Comparison of ENCODE assay signal across 22 cellular contexts in the genomic region with DNA sequence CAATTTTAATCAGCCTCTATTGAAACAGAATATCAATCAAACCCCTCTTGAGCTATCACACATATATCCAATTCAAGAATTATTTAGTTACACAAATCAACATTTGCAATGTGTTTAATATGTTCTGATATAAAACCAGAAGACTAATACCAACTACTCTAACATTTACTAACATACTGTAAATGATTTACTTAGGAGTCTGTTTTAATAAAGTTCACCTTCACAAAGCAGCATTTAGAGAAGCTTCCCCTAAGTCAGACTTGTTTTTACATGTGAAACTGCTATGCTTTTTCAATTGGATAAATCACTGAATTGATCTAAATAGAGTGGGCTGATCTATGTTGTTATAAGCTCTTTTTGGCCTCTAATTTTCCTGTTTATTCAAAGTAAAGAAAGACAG. TPM values are rescaled to one million over a fixed set of nuclear protein-coding genes. Genes with fewer than 3 reads are reported as not detected.
DNase-seq lines count a peak whose midpoint lies in the region; ATAC-seq, FAIRE-seq and TF ChIP-seq lines count a peak whose summit lies in the region.
"Had no signal": no experiment of that assay in that cellular context is flagged by ENCODE, and none has a peak within 500 bp of the region (broad histone marks: within the 10 kb centered on the region; RNA-seq: fewer than 3 reads in every experiment).

No MANE protein-coding gene starts in this region.

- H3K79me2 ChIP-seq in HepG2 (ENCODE audit: insufficient read depth, low read length): no peaks in the 10 kb centered on the region

- H3K9me3 Mint-ChIP-seq in nephron: peaks cover 3% of the 10 kb centered on the region
- no peaks in the 10 kb centered on the region for H3K9me3 Mint-ChIP-seq in activated CD8-positive, alpha-beta T cell treated with anti-CD3 and anti-CD28 coated beads for 36 hours
- H3K9me3 Mint-ChIP-seq: GM23338, H9 had no signal

- no TSS peak for BruUV-seq in HepG2 (replicated peaks; lab: Mats Ljungman, UMichigan)

- H4K20me1 ChIP-seq in HepG2 (ENCODE audit: insufficient read depth, low read length): no peaks in the 10 kb centered on the region

- H3K36me3 ChIP-seq in right lobe of liver (no peaks in the 10 kb centered on the region), HepG2 (replicated peaks in 1 of 2; ENCODE audit: control insufficient read depth in 1 of 2, insufficient read depth in 2 of 2, low read length in 2 of 2) (no peaks in the 10 kb centered on the region), gastrocnemius medialis (no peaks in the 10 kb centered on the region), mucosa of descending colon (ENCODE audit: low read depth) (no peaks in the 10 kb centered on the region)

- no peak overlapping the region for H3K9ac ChIP-seq in HepG2 (ENCODE audit: insufficient read depth, low read depth, low read length)

- no peak overlapping the region for H2AFZ ChIP-seq in HepG2 (ENCODE audit: low read length)
- H2AFZ ChIP-seq: GM23338 had no signal

- ATAC-seq in right lobe of liver (peak in 3 of 4 donors; percentile 38 to 57 (median 56)), HepG2 (no peak), gastrocnemius medialis (no peak), mucosa of descending colon (no peak)
- ATAC-seq in activated CD8-positive, alpha-beta T cell treated with anti-CD3 and anti-CD28 coated beads for 36 hours: no peak
- ATAC-seq: GM12878, GM23338, HCT116 had no signal

- no peak for TF ChIP-seq POLR2A in right lobe of liver (IDR thresholded peaks at IDR 0.05)
- TF ChIP-seq POLR2A in HepG2 (IDR thresholded peaks at IDR 0.05; ENCODE audit: insufficient read depth in 1 of 2, low read depth in 2 of 2, low read length in 2 of 2): no peak
- no peak for TF ChIP-seq POLR2A in gastrocnemius medialis (IDR thresholded peaks at IDR 0.05)

- H3K9me3 ChIP-seq in right lobe of liver (no peaks in the 10 kb centered on the region), HepG2 (ENCODE audit: low read length) (no peaks in the 10 kb centered on the region), gastrocnemius medialis (no peaks in the 10 kb centered on the region), mucosa of descending colon (no peaks in the 10 kb centered on the region)

- FAIRE-seq in HepG2 (lab: Jason Lieb, UNC): no peak
- FAIRE-seq: A204.1, GM12878, GM19239 had no signal

- TF ChIP-seq CTCF in right lobe of liver (IDR thresholded peaks at IDR 0.05) (no peak), HepG2 (CRISPR knock-in tag; IDR thresholded peaks at IDR 0.05) (no peak), nephron (IDR thresholded peaks at IDR 0.05; ENCODE audit: unreplicated experiment in 3 of 3) (no peak), gastrocnemius medialis (IDR thresholded peaks at IDR 0.05 in 4 of 5, conservative IDR thresholded peaks at IDR 0.05 in 1 of 5) (no peak), mucosa of descending colon (IDR thresholded peaks at IDR 0.05) (no peak)
- TF ChIP-seq CTCF in activated CD8-positive, alpha-beta T cell treated with anti-CD3 and anti-CD28 coated beads for 36 hours (IDR thresholded peaks at IDR 0.05): no peak

- CTCF ChIA-PET in HepG2 (lab: Yijun Ruan, JAX; ENCODE audit: low intra/inter-chr PET ratio, low total read pairs): no interaction called here
- CTCF ChIA-PET in activated CD8-positive, alpha-beta T cell treated with anti-CD3 and anti-CD28 coated beads for 36 hours (lab: Charles Lee): interaction anchor here (1.7 kb wide), 1 partner anchor 55 kb away, joined by 9 read pairs; no protein-coding TSS in a partner anchor

- peaks cover 15% of the 10 kb centered on the region for H3K4me1 Mint-ChIP-seq in nephron
- H3K4me1 Mint-ChIP-seq in activated CD8-positive, alpha-beta T cell treated with anti-CD3 and anti-CD28 coated beads for 36 hours (ENCODE audit: low read depth): no peaks in the 10 kb centered on the region
- H3K4me1 Mint-ChIP-seq: CD4-positive, alpha-beta memory T cell had no signal

- H3K4me3 Mint-ChIP-seq in nephron: no peak overlapping the region
- no peak overlapping the region for H3K4me3 Mint-ChIP-seq in activated CD8-positive, alpha-beta T cell treated with anti-CD3 and anti-CD28 coated beads for 36 hours
- H3K4me3 Mint-ChIP-seq: CD4-positive, alpha-beta memory T cell; GM23338; H9 had no signal

- H3K27ac Mint-ChIP-seq in nephron: peak overlapping the region; percentile 90 to 92 (median 90)
- H3K27ac Mint-ChIP-seq in activated CD8-positive, alpha-beta T cell treated with anti-CD3 and anti-CD28 coated beads for 36 hours: no peak overlapping the region
- H3K27ac Mint-ChIP-seq: CD4-positive, alpha-beta memory T cell had no signal

- DNase-seq in right lobe of liver: no peak
- DNase-seq in HepG2 (ENCODE audit: low spot score): no peak
- no peak for DNase-seq in gastrocnemius medialis
- DNase-seq in mucosa of descending colon: no peak
- no peak for DNase-seq in activated CD8-positive, alpha-beta T cell treated with anti-CD3 and anti-CD28 coated beads for 36 hours
- no peak for DNase-seq in Ammon's horn (ENCODE audit: low spot score)
- DNase-seq: ACHN; AML-193; C1 segment of cervical spinal cord; CD4-positive, alpha-beta memory T cell; COR-L47; DMS153; DND-41; H9 had no signal

- intact Hi-C loops in right lobe of liver (cut with DNase I): no loop called here
- intact Hi-C loops in HepG2 (cut with micrococcal nuclease; ENCODE audit: unreplicated experiment): no loop called here
- intact Hi-C loops in gastrocnemius medialis (cut with DNase I; ENCODE audit: low total_unique reads): no loop called here
- intact Hi-C loops in mucosa of descending colon (cut with DNase I, micrococcal nuclease): no loop called here
- intact Hi-C loops in activated CD8-positive, alpha-beta T cell treated with anti-CD3 and anti-CD28 coated beads for 36 hours (cut with micrococcal nuclease): no loop called here

- H3K4me3 ChIP-seq in right lobe of liver: no peak overlapping the region
- H3K4me3 ChIP-seq in HepG2 (replicated peaks in 1 of 3; ENCODE audit: insufficient read depth in 1 of 3, low read depth in 2 of 3, low read length in 3 of 3): no peak overlapping the region
- H3K4me3 ChIP-seq in gastrocnemius medialis: no peak overlapping the region
- no peak overlapping the region for H3K4me3 ChIP-seq in mucosa of descending colon
- H3K4me3 ChIP-seq: GM12878, GM23338 had no signal

- peaks cover 4% of the 10 kb centered on the region for H3K27me3 Mint-ChIP-seq in nephron (ENCODE audit: low read depth)
- H3K27me3 Mint-ChIP-seq in activated CD8-positive, alpha-beta T cell treated with anti-CD3 and anti-CD28 coated beads for 36 hours: peaks cover 6% of the 10 kb centered on the region

- H3K4me1 ChIP-seq in right lobe of liver (peaks cover 0 to 12% (median 3%) of the 10 kb centered on the region in 4 donors), HepG2 (ENCODE audit: insufficient read depth, low read length) (peaks cover 7% of the 10 kb centered on the region), gastrocnemius medialis (peaks cover 32 to 71% of the 10 kb centered on the region in 2 donors), mucosa of descending colon (ENCODE audit: low read depth) (no peaks in the 10 kb centered on the region)

- H3K27ac ChIP-seq in right lobe of liver (no peak overlapping the region), HepG2 (ENCODE audit: extremely low read length, insufficient read depth, low read length) (no peak overlapping the region), gastrocnemius medialis (peak overlapping the region in 3 of 4 donors; percentile 79 to 91 (median 89))
- H3K27ac ChIP-seq: 22Rv1 had no signal

- no peaks in the 10 kb centered on the region for H3K27me3 ChIP-seq in right lobe of liver
- H3K27me3 ChIP-seq in HepG2 (ENCODE audit: control insufficient read depth in 1 of 2, insufficient read depth in 2 of 2, low read length in 2 of 2): no peaks in the 10 kb centered on the region
- H3K27me3 ChIP-seq in gastrocnemius medialis: no peaks in the 10 kb centered on the region

- no peaks in the 10 kb centered on the region for H3K36me3 Mint-ChIP-seq in nephron (ENCODE audit: low read depth)
- no peaks in the 10 kb centered on the region for H3K36me3 Mint-ChIP-seq in activated CD8-positive, alpha-beta T cell treated with anti-CD3 and anti-CD28 coated beads for 36 hours (ENCODE audit: low read depth)
- H3K36me3 Mint-ChIP-seq: CD4-positive, alpha-beta memory T cell had no signal

- in situ Hi-C loops in HepG2 (cut with HindIII; ENCODE audit: extremely low pct_ligation_motif_present, low pct_unique_long_range_greater_than_20kb): no loop called here
- in situ Hi-C loops in gastrocnemius medialis (cut with MboI; ENCODE audit: low sequenced_read_pairs in 4 of 4): no loop called here

- POLR2A ChIA-PET in HepG2 (lab: Yijun Ruan, JAX): no interaction called here
- POLR2A ChIA-PET in activated CD8-positive, alpha-beta T cell treated with anti-CD3 and anti-CD28 coated beads for 36 hours (lab: Charles Lee): no interaction called here

- H3K4me2 ChIP-seq in HepG2 (ENCODE audit: low read depth, low read length): no peak overlapping the region
- H3K4me2 ChIP-seq: GM23338 had no signal

- TF ChIP-seq RAD21 in HepG2 (CRISPR knock-in tag; IDR thresholded peaks at IDR 0.05): no peak

- TF ChIP-seq EP300 in HepG2 (IDR thresholded peaks at IDR 0.05; ENCODE audit: low read depth in 2 of 2, low read length in 2 of 2): no peak
- TF ChIP-seq EP300 in HepG2 (CRISPR knock-in tag; IDR thresholded peaks at IDR 0.05; ENCODE audit: borderline replicate concordance): no peak

RNA-seq across cellular contexts. Expression of gene COL4A3, which starts 18.3 kb away (rescaled TPM):
- total RNA-seq in right lobe of liver: 1 to 10 TPM in 3 of 6 experiments, under 1 TPM in 3; 0.12 to 1.6 (median 0.73) TPM
- total RNA-seq in HepG2 (2016; rRNA removed; fragmentation: Illumina TruSeq; extraction: Trizol): 0.02 TPM in 1 of 2 replicates, not detected in the other
- total RNA-seq in HepG2 (2016; cell fraction: cytosol; rRNA removed; fragmentation: Illumina TruSeq; extraction: Trizol; ENCODE audit: low read depth): 0.09 and 0.10 TPM in 2 replicates
- 0.02 TPM in 1 of 2 replicates, not detected in the other for total RNA-seq in HepG2 (2016; cell fraction: insoluble cytoplasmic fraction; rRNA removed; fragmentation: Illumina TruSeq; extraction: Trizol)
- total RNA-seq in HepG2 (2016; cell fraction: membrane; rRNA removed; fragmentation: Illumina TruSeq; extraction: Trizol): 0.03 and 0.07 TPM in 2 replicates
- total RNA-seq in HepG2 (2016; cell fraction: nucleus; rRNA removed; fragmentation: Illumina TruSeq; extraction: Trizol): 0.09 TPM in 1 of 2 replicates, not detected in the other
- not detected in 2 replicates for polyA plus RNA-seq in HepG2 (2011; rRNA removed)
- not detected in 2 replicates for polyA plus RNA-seq in HepG2 (2011; cell fraction: cytosol; rRNA removed)
- polyA plus RNA-seq in HepG2 (2011; cell fraction: nucleus; rRNA removed): not detected in 2 replicates
- polyA plus RNA-seq in HepG2 (2012): not detected in 2 replicates
- not detected in 2 replicates for polyA plus RNA-seq in HepG2 (2016; cell fraction: cytosol; fragmentation: Illumina TruSeq; extraction: Trizol; ENCODE audit: low read depth)
- polyA plus RNA-seq in HepG2 (2016; cell fraction: insoluble cytoplasmic fraction; fragmentation: Illumina TruSeq; extraction: Trizol; ENCODE audit: low read depth): not detected in 2 replicates
- polyA plus RNA-seq in HepG2 (2016; cell fraction: membrane; fragmentation: Illumina TruSeq; extraction: Trizol; ENCODE audit: low read depth): not detected in 2 replicates
- polyA plus RNA-seq in HepG2 (2016; cell fraction: nucleus; fragmentation: Illumina TruSeq; extraction: Trizol; ENCODE audit: insufficient read depth, low read depth): not detected in 2 replicates
- polyA minus RNA-seq in HepG2 (2011; rRNA and poly(A)+ RNA removed; ENCODE audit: low replicate concordance): 5.8 TPM in 1 of 2 replicates, not detected in the other
- not detected in 2 replicates for polyA minus RNA-seq in HepG2 (2011; cell fraction: cytosol; rRNA and poly(A)+ RNA removed)
- polyA minus RNA-seq in HepG2 (2011; cell fraction: nucleus; rRNA and poly(A)+ RNA removed): 0.12 and 0.26 TPM in 2 replicates
- total RNA-seq in gastrocnemius medialis: 10 to 100 TPM in 1 of 4 donors, 1 to 10 TPM in 3; 1.9 to 66.8 (median 3.8) TPM
- under 1 TPM; 0.16 to 0.36 (median 0.32) TPM for total RNA-seq in mucosa of descending colon
- total RNA-seq in activated CD8-positive, alpha-beta T cell treated with anti-CD3 and anti-CD28 coated beads for 36 hours: not detected
- total RNA-seq: H4 had no signal
- polyA plus RNA-seq: CD4-positive, alpha-beta memory T cell had no signal

RNA-seq across cellular contexts. Expression of gene COL4A4, which starts 18.8 kb away (rescaled TPM):
- total RNA-seq in right lobe of liver (1 to 10 TPM in 5 of 6 experiments, under 1 TPM in 1; 0.86 to 2.4 (median 1.8) TPM), HepG2 (2016; rRNA removed; fragmentation: Illumina TruSeq; extraction: Trizol) (not detected in 2 replicates), gastrocnemius medialis (10 to 100 TPM in 1 of 4 donors, 1 to 10 TPM in 3; 2.0 to 11.4 (median 5.7) TPM), mucosa of descending colon (1 to 10 TPM in 2 of 3 donors, under 1 TPM in 1; 0.44 to 1.2 (median 1.1) TPM)
- total RNA-seq in HepG2 (2016; cell fraction: cytosol; rRNA removed; fragmentation: Illumina TruSeq; extraction: Trizol; ENCODE audit: low read depth): not detected in 2 replicates
- total RNA-seq in HepG2 (2016; cell fraction: insoluble cytoplasmic fraction; rRNA removed; fragmentation: Illumina TruSeq; extraction: Trizol): not detected in 2 replicates
- not detected in 2 replicates for total RNA-seq in HepG2 (2016; cell fraction: membrane; rRNA removed; fragmentation: Illumina TruSeq; extraction: Trizol)
- not detected in 2 replicates for total RNA-seq in HepG2 (2016; cell fraction: nucleus; rRNA removed; fragmentation: Illumina TruSeq; extraction: Trizol)
- not detected in 2 replicates for polyA plus RNA-seq in HepG2 (2011; rRNA removed)
- polyA plus RNA-seq in HepG2 (2011; cell fraction: cytosol; rRNA removed): not detected in 2 replicates
- not detected in 2 replicates for polyA plus RNA-seq in HepG2 (2011; cell fraction: nucleus; rRNA removed)
- 0.01 and 0.03 TPM in 2 replicates for polyA plus RNA-seq in HepG2 (2012)
- polyA plus RNA-seq in HepG2 (2016; cell fraction: cytosol; fragmentation: Illumina TruSeq; extraction: Trizol; ENCODE audit: low read depth): not detected in 2 replicates
- not detected in 2 replicates for polyA plus RNA-seq in HepG2 (2016; cell fraction: insoluble cytoplasmic fraction; fragmentation: Illumina TruSeq; extraction: Trizol; ENCODE audit: low read depth)
- not detected in 2 replicates for polyA plus RNA-seq in HepG2 (2016; cell fraction: membrane; fragmentation: Illumina TruSeq; extraction: Trizol; ENCODE audit: low read depth)
- polyA plus RNA-seq in HepG2 (2016; cell fraction: nucleus; fragmentation: Illumina TruSeq; extraction: Trizol; ENCODE audit: insufficient read depth, low read depth): not detected in 2 replicates
- 6.9 TPM in 1 of 2 replicates, not detected in the other for polyA minus RNA-seq in HepG2 (2011; rRNA and poly(A)+ RNA removed; ENCODE audit: low replicate concordance)
- polyA minus RNA-seq in HepG2 (2011; cell fraction: cytosol; rRNA and poly(A)+ RNA removed): 0.09 TPM in 1 of 2 replicates, not detected in the other
- under 0.01 TPM in 2 replicates for polyA minus RNA-seq in HepG2 (2011; cell fraction: nucleus; rRNA and poly(A)+ RNA removed)
- not detected for total RNA-seq in activated CD8-positive, alpha-beta T cell treated with anti-CD3 and anti-CD28 coated beads for 36 hours

Comparison
In these comparisons a context has a peak if more than half of its experiments do, and no peak if none do; other contexts are left out.
1. ATAC-seq: peak in right lobe of liver (3 of 4); none in HepG2 (single experiment), gastrocnemius medialis (0 of 2), mucosa of descending colon (single experiment) and activated CD8-positive, alpha-beta T cell treated with anti-CD3 and anti-CD28 coated beads for 36 hours (single experiment).
2. H3K27ac ChIP-seq: peak in gastrocnemius medialis (3 of 4); none in right lobe of liver (0 of 3) and HepG2 (single experiment).